ENCODE assay signal across 23 cellular contexts in genomic region chr15:69629631-69630161, GRCh38.
A peak's percentile ranks its signal among the peaks of the same experiment; 100 is the strongest.
DNase-seq lines count a peak whose midpoint lies in the region; ATAC-seq, FAIRE-seq and TF ChIP-seq lines count a peak whose summit lies in the region.
"Had no signal": no experiment of that assay in that cellular context is flagged by ENCODE, and none has a peak within 500 bp of the region (broad histone marks: within the 10 kb centered on the region; RNA-seq: fewer than 3 reads in every experiment).

No MANE protein-coding gene starts in this region.

- no peak for TF ChIP-seq RAD21 in GM12878 (IDR thresholded peaks at IDR 0.05; ENCODE audit: insufficient read depth, low read depth, low read length)

- no peaks in the 10 kb centered on the region for H3K4me1 ChIP-seq in GM12878 (ENCODE audit: control insufficient read depth, insufficient read depth, low read length)
- H3K4me1 ChIP-seq in mammary epithelial cell (ENCODE audit: insufficient read depth, low read length), result peaks cover 1% of the 10 kb centered on the region
- no peaks in the 10 kb centered on the region for H3K4me1 ChIP-seq in ovary (ENCODE audit: insufficient read depth)
- H3K4me1 ChIP-seq: psoas muscle had no signal

- POLR2A ChIA-PET in GM12878 (lab: Charles Lee), result interaction anchor here (0.6 kb wide), 1 partner anchor 40 kb away, joined by 4 read pairs; no protein-coding TSS in a partner anchor

- DNase-seq in activated CD4-positive, alpha-beta T cell treated with anti-CD3 and anti-CD28 coated beads for 4 hours, result peak; percentile 5 to 9
- DNase-seq in activated CD4-positive, alpha-beta T cell treated with anti-CD3 and anti-CD28 coated beads, Interleukin-2, amount 50 U/mL, for 1 hour, result no peak
- peak; percentile 13 for DNase-seq in GM06990 (ENCODE audit: extremely low read depth, insufficient read length)
- no peak for DNase-seq in GM12878 (ENCODE audit: low read depth, low spot score)
- DNase-seq in stimulated activated CD4-positive, alpha-beta T cell treated with anti-CD3 and anti-CD28 coated beads, TNF-alpha, amount 100 ng/mL, for 48 hours (ENCODE audit: low read depth in 3 of 3), result peak; percentile 9 to 20 (median 13)
- DNase-seq in mammary epithelial cell, result no peak
- DNase-seq in ovary, result no peak
- DNase-seq: activated naive CD8-positive, alpha-beta T cell treated with anti-CD3 and anti-CD28 coated beads, Interleukin-2, amount 10 ng/mL, durations not matched to agents 7 days and 5 days; CD4-positive, alpha-beta T cell; cortex of kidney; endodermal cell; GM23248; NCI-H1417; NCI-H2081 treated with DMSO at 0.1 percent for 48 hours; NCI-H345; psoas muscle; SIG-M5; transverse colon had no signal

- SMC1A ChIA-PET in GM12878 (lab: Charles Lee; ENCODE audit: uncharacterized antibody, unreplicated experiment), result interaction anchor here (0.9 to 3.1 kb wide), 3 partner anchors 24 to 66 kb away, joined by 3 to 15 read pairs (median 4); no protein-coding TSS in a partner anchor

- TF ChIP-seq CTCF in GM06990 (IDR thresholded peaks at IDR 0.05; ENCODE audit: insufficient read depth, low read length, poor library complexity, severe bottlenecking) (no peak), GM12878 (IDR thresholded peaks at IDR 0.05 in 2 of 3, conservative IDR thresholded peaks at IDR 0.05 in 1 of 3; ENCODE audit: control insufficient read depth in 2 of 3, extremely low read depth in 1 of 3, insufficient read depth in 1 of 3, low read depth in 3 of 3, low read length in 3 of 3) (no peak), mammary epithelial cell (conservative IDR thresholded peaks at IDR 0.05 in 1 of 2, IDR thresholded peaks at IDR 0.05 in 1 of 2; ENCODE audit: extremely low read depth in 1 of 2, insufficient read depth in 1 of 2, low read depth in 1 of 2, low read length in 2 of 2) (no peak), ovary (IDR thresholded peaks at IDR 0.05) (no peak)

- H3K9me3 ChIP-seq in GM12878 (replicated peaks; ENCODE audit: control insufficient read depth, insufficient read depth, low read length) (no peaks in the 10 kb centered on the region; the same call in 2 of the 3 replicates), mammary epithelial cell (replicated peaks; ENCODE audit: insufficient read depth, low read length) (no peaks in the 10 kb centered on the region), ovary (no peaks in the 10 kb centered on the region)
- H3K9me3 ChIP-seq: psoas muscle, transverse colon had no signal

- RAD21 ChIA-PET in GM12878 (lab: Charles Lee; ENCODE audit: unreplicated experiment), result interaction anchor here (1.1 to 3.1 kb wide), 5 partner anchors 22 to 50 kb away, joined by 3 to 11 read pairs (median 7); no protein-coding TSS in a partner anchor

- H3K27ac ChIP-seq in GM12878 (ENCODE audit: control insufficient read depth, insufficient read depth) (no peak overlapping the region), mammary epithelial cell (ENCODE audit: insufficient read depth, low read depth, low read length) (no peak overlapping the region), ovary (no peak overlapping the region)
- H3K27ac ChIP-seq: GM23248, psoas muscle, transverse colon had no signal

- H2AFZ ChIP-seq in GM12878 (ENCODE audit: control insufficient read depth, low read depth, low read length), result no peak overlapping the region
- H2AFZ ChIP-seq in mammary epithelial cell (ENCODE audit: low read depth, low read length), result no peak overlapping the region
- H2AFZ ChIP-seq: GM23248 had no signal

- intact Hi-C loops in GM12878 (cut with micrococcal nuclease; ENCODE audit: unreplicated experiment), result no loop called here
- intact Hi-C loops in mammary epithelial cell (cut with micrococcal nuclease), result no loop called here
- intact Hi-C loops in ovary (cut with DNase I), result no loop called here

- H3K27me3 ChIP-seq in GM06990 (replicated peaks; ENCODE audit: control insufficient read depth, insufficient read depth, low read length), result peaks cover 1% of the 10 kb centered on the region; the same call in 1 of the 2 replicates
- H3K27me3 ChIP-seq in GM12878 (replicated peaks in 1 of 2; ENCODE audit: control insufficient read depth in 2 of 2, insufficient read depth in 2 of 2, low read length in 1 of 2), result peaks cover 3 to 8% of the 10 kb centered on the region in 2 experiments
- H3K27me3 ChIP-seq in mammary epithelial cell (ENCODE audit: insufficient read depth, low read length), result no peaks in the 10 kb centered on the region
- H3K27me3 ChIP-seq in ovary, result no peaks in the 10 kb centered on the region

- ATAC-seq in GM12878 (peak; percentile 54), HG02870 (IDR thresholded peaks at IDR 0.05; ENCODE audit: unreplicated experiment) (no peak)
- ATAC-seq: psoas muscle had no signal

- H3K79me2 ChIP-seq in GM12878 (ENCODE audit: control insufficient read depth, insufficient read depth, low read length) (no peaks in the 10 kb centered on the region), mammary epithelial cell (ENCODE audit: insufficient read depth, low read length) (no peaks in the 10 kb centered on the region)

- H3K36me3 ChIP-seq in GM06990 (ENCODE audit: control insufficient read depth, insufficient read depth, low read length) (no peaks in the 10 kb centered on the region), GM12878 (ENCODE audit: control insufficient read depth in 2 of 2, insufficient read depth in 2 of 2, low read length in 1 of 2) (no peaks in the 10 kb centered on the region), mammary epithelial cell (ENCODE audit: insufficient read depth, low read length) (no peaks in the 10 kb centered on the region), ovary (no peaks in the 10 kb centered on the region)
- H3K36me3 ChIP-seq: transverse colon had no signal

- dilution Hi-C loops in mammary epithelial cell (cut with HindIII; ENCODE audit: low sequenced_read_pairs), result no loop called here

- TF ChIP-seq EP300 in GM12878 (IDR thresholded peaks at IDR 0.05; ENCODE audit: borderline replicate concordance in 1 of 2, control insufficient read depth in 1 of 2, low read depth in 2 of 2, low read length in 2 of 2) (no peak), ovary (IDR thresholded peaks at IDR 0.05) (no peak)

- TF ChIP-seq POLR2A in GM12878 (IDR thresholded peaks at IDR 0.05; ENCODE audit: low read depth, low read length) (no peak), ovary (IDR thresholded peaks at IDR 0.05) (no peak)

- CTCF ChIA-PET in GM12878 (lab: Yijun Ruan, JAX), result no interaction called here
- CTCF ChIA-PET in mammary epithelial cell (lab: Charles Lee; ENCODE audit: low non-redundant PET), result no interaction called here

- in situ Hi-C loops in GM12878 (cut with MboI), result no loop called here
- in situ Hi-C loops in mammary epithelial cell (cut with MboI; ENCODE audit: low sequenced_read_pairs in 2 of 2), result no loop called here

- H4K20me1 ChIP-seq in GM12878 (ENCODE audit: control insufficient read depth, insufficient read depth) (no peaks in the 10 kb centered on the region), mammary epithelial cell (ENCODE audit: insufficient read depth, low read length) (no peaks in the 10 kb centered on the region)

- 46% methylated on average over 15 of the region's 15 CpGs for WGBS in GM12878 (ENCODE audit: insufficient coverage, insufficient replicate concordance, low lambda C conversion rate, missing lambda C conversion rate)
- WGBS in mammary epithelial cell (ENCODE audit: low coverage, missing lambda C conversion rate), result 93% methylated on average over 15 of the region's 15 CpGs
- 90 to 91% (median 90%) methylated on average over 15 of the region's 15 CpGs for WGBS in ovary, 3 donors

- BruUV-seq in GM12878 (replicated peaks; lab: Mats Ljungman, UMichigan) (no TSS peak), mammary epithelial cell (replicated peaks; lab: Mats Ljungman, UMichigan) (no TSS peak)

- no peak overlapping the region for H3K4me2 ChIP-seq in GM12878 (ENCODE audit: control insufficient read depth, insufficient read depth)
- no peak overlapping the region for H3K4me2 ChIP-seq in mammary epithelial cell (ENCODE audit: insufficient read depth, low read depth, low read length)

- H3K9ac ChIP-seq in GM12878 (ENCODE audit: control insufficient read depth, insufficient read depth, low read length), result no peak overlapping the region
- H3K9ac ChIP-seq in mammary epithelial cell (ENCODE audit: insufficient read depth, low read length), result no peak overlapping the region
- H3K9ac ChIP-seq: GM23248 had no signal

- H3K4me3 ChIP-seq in GM06990 (replicated peaks; ENCODE audit: low read depth, low read length), result no peak overlapping the region
- no peak overlapping the region for H3K4me3 ChIP-seq in GM12878
- no peak overlapping the region for H3K4me3 ChIP-seq in mammary epithelial cell (replicated peaks in 1 of 3; ENCODE audit: insufficient read depth in 1 of 3, low read depth in 2 of 3, low read length in 3 of 3)
- H3K4me3 ChIP-seq in ovary, result no peak overlapping the region
- H3K4me3 ChIP-seq: GM23248, psoas muscle, transverse colon had no signal

- no peak for FAIRE-seq in GM12878 (lab: Jason Lieb, UNC)
- FAIRE-seq: astrocyte, D721Med, frontal cortex, RCC 7860 had no signal

TF ChIP-seq in GM12878, 131 proteins besides CTCF, POLR2A, EP300 and RAD21 (continues in another document):
- TF ChIP-seq RELB (IDR thresholded peaks at IDR 0.05; ENCODE audit: low read depth) (peak; percentile 70; the same call in 1 of the 2 replicates), BHLHE40 (IDR thresholded peaks at IDR 0.05; ENCODE audit: borderline replicate concordance in 1 of 2, low read depth in 2 of 2, low read length in 1 of 2) (peak in 1 of 2 experiments; percentile 33; a peak in 1 of 4 replicates), ZZZ3 (IDR thresholded peaks at IDR 0.05; ENCODE audit: control insufficient read depth, insufficient read length, low read depth) (no peak), RCOR1 (conservative IDR thresholded peaks at IDR 0.05; ENCODE audit: low read depth, low read length) (no peak), MAX (IDR thresholded peaks at IDR 0.05; ENCODE audit: low read depth, low read length) (peak; percentile 11; the same call in 1 of the 2 replicates)

Comparison
In these comparisons a context has a peak if more than half of its experiments do, and no peak if none do; other contexts are left out.
1. DNase-seq: peak in activated CD4-positive, alpha-beta T cell treated with anti-CD3 and anti-CD28 coated beads for 4 hours (2 of 2), GM06990 (single experiment) and stimulated activated CD4-positive, alpha-beta T cell treated with anti-CD3 and anti-CD28 coated beads, TNF-alpha, amount 100 ng/mL, for 48 hours (3 of 3); none in activated CD4-positive, alpha-beta T cell treated with anti-CD3 and anti-CD28 coated beads, Interleukin-2, amount 50 U/mL, for 1 hour (single experiment), GM12878 (single experiment), mammary epithelial cell (single experiment) and ovary (0 of 5).